In the genomic region with DNA sequence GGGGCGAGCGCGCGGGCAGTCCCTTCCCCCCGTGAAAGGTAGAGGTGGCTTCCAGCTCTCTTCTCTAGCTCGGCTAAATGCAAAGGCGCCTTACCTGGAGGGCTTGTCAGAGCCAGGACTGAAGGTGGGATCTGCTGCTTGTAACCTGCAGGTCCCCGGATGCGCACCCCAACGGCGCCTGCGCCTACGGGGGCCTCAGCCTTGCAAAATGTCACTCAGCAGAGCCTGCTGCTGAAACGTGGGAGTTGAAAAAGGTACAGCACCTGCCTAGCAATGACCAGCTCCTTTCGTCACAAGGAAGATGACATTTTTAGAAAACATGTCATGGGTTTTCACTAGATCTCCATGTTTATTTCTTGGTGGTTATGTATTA, we compare ENCODE assay signal across 8 cellular contexts. TPM values are rescaled to one million over a fixed set of nuclear protein-coding genes. Genes with fewer than 3 reads are reported as not detected.
A peak's percentile ranks its signal among the peaks of the same experiment; 100 is the strongest.
DNase-seq lines count a peak whose midpoint lies in the region; ATAC-seq lines count a peak whose summit lies in the region.

No MANE protein-coding gene starts in this region.

- H3K4me3 Mint-ChIP-seq in IgD-negative memory B cell, result peak overlapping the region; percentile 87 to 97 (median 96)

- peak; percentile 80 for DNase-seq in ELF-1 (ENCODE audit: low read depth, low spot score)
- DNase-seq in T-helper 1 cell, result peak; percentile 45 to 68 (median 64)
- peak in 47 of 56 donors; percentile 2 to 74 (median 36) for DNase-seq in amygdala (lab: John Stamatoyannopoulos, UW)
- peak; percentile 29 to 54 for DNase-seq in stimulated activated CD4-positive, alpha-beta T cell treated with anti-CD3 and anti-CD28 coated beads, Interleukin-12 subunit alpha, Interleukin-12 subunit beta, amount 100 ng/mL, for 24 hours (ENCODE audit: low read depth in 2 of 2)
- DNase-seq in OCI-M2 (lab: John Stamatoyannopoulos, UW; ENCODE audit: unreplicated experiment), result no peak

- peaks cover 3% of the 10 kb centered on the region for H3K36me3 Mint-ChIP-seq in IgD-negative memory B cell

- peak overlapping the region; percentile 99 for H3K4me3 ChIP-seq in iPS-18a (ENCODE audit: low read length)

- H3K4me1 Mint-ChIP-seq in IgD-negative memory B cell, result peaks cover 18 to 25% (median 25%) of the 10 kb centered on the region in 3 donors

- H3K27me3 ChIP-seq in iPS-18a (ENCODE audit: control insufficient read depth, insufficient read depth, low read length), result no peaks in the 10 kb centered on the region

- no peaks in the 10 kb centered on the region for H3K36me3 ChIP-seq in iPS-18a (ENCODE audit: control insufficient read depth, low read depth, low read length)

- H3K27me3 Mint-ChIP-seq in IgD-negative memory B cell, result no peaks in the 10 kb centered on the region

- H3K27ac ChIP-seq in iPS-18a (ENCODE audit: low read length), result no peak overlapping the region

- peak overlapping the region; percentile 92 for H3K9ac ChIP-seq in iPS-18a (ENCODE audit: low read length)

- peak overlapping the region; percentile 77 to 96 (median 92) for H3K27ac Mint-ChIP-seq in IgD-negative memory B cell

- H3K4me1 ChIP-seq in iPS-18a (ENCODE audit: control insufficient read depth, low read depth, low read length), result no peaks in the 10 kb centered on the region

- peak; percentile 25 for ATAC-seq in GM21619 (IDR thresholded peaks at IDR 0.05; ENCODE audit: unreplicated experiment)

- H3K9me3 Mint-ChIP-seq in IgD-negative memory B cell, result no peaks in the 10 kb centered on the region

- no peaks in the 10 kb centered on the region for H3K9me3 ChIP-seq in iPS-18a (ENCODE audit: control insufficient read depth, low read depth, low read length)

RNA-seq across cellular contexts. Expression of a gene that starts 0.6 kb away (rescaled TPM):
- polyA plus RNA-seq in IgD-negative memory B cell, result 7.5 TPM

RNA-seq across cellular contexts. Expression of a gene that starts 0.8 kb away (rescaled TPM):
- polyA plus RNA-seq in IgD-negative memory B cell, result 7.8 TPM
